8 cellular contexts compared by ENCODE assay signal in the genomic region with DNA sequence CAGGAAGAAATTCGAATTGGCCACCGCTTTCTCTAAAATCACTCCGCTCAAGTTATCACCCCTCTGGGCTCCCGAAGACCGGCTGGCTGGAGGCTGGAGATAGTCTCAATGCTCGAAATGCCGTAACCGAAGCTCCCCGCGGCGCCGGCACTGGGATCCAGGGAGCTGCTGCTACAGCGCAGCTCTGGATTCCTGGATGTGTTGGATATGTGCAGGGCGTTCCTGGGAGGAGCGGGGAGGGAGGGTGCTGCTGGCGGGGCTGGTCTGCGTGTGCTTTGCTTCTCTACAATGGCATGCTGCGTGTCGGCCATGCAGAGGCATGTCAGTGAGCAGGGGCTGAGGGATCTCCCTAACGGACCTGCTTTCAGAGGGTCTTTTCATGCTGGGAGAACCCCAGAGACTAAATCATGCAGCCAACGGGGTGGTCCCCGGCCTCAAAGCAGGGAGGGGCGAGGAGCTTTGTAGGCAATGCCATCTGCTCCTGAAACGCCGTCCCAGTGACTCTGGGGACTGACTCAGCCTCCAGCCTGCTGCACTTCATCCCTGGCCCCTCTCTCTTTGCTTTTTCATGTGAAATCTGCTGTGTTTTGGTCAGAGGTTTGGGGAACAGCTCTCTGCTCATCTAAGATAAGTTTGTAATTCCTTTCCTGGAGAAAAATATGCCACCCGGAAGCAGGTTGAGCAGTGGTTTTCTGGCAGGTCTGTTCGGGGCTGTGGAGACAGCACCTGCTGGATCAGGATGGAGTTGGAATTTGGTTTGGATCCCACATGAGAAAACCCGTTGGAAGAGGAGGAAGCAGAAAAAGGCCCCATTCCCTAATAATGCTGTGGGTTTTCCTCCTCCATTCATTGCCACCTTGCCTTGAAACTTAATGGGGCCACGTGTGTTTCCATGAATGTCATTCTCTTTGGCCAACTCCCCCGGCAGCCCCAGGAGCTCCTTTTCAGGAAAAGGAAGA.
DNase-seq lines count a peak whose midpoint lies in the region; ATAC-seq and TF ChIP-seq lines count a peak whose summit lies in the region.

No MANE protein-coding gene starts in this region.

- POLR2A ChIA-PET in activated CD4-positive, alpha-beta memory T cell treated with anti-CD3 and anti-CD28 coated beads for 36 hours (lab: Charles Lee) = interaction anchor here (0.7 to 6.6 kb wide), 14 partner anchors 7 to 77 kb away, joined by 3 to 47 read pairs (median 7); no protein-coding TSS in a partner anchor

- H3K27me3 ChIP-seq in Karpas-422 (ENCODE audit: low read length) = no peaks in the 10 kb centered on the region

- CTCF ChIA-PET in activated CD4-positive, alpha-beta memory T cell treated with anti-CD3 and anti-CD28 coated beads for 36 hours (lab: Charles Lee) = interaction anchor here (0.9 to 7.4 kb wide), 13 partner anchors 9 to 154 kb away, joined by 3 to 45 read pairs (median 5); no protein-coding TSS in a partner anchor

- H3K9ac ChIP-seq in Karpas-422 (ENCODE audit: low read length) = peak overlapping the region; percentile 98

- H3K4me3 Mint-ChIP-seq in activated CD4-positive, alpha-beta memory T cell treated with anti-CD3 and anti-CD28 coated beads for 36 hours = peak overlapping the region; percentile 91
- H3K4me3 Mint-ChIP-seq in nephron = peak overlapping the region; percentile 98 to 100 (median 99)

- no peaks in the 10 kb centered on the region for H3K27me3 Mint-ChIP-seq in activated CD4-positive, alpha-beta memory T cell treated with anti-CD3 and anti-CD28 coated beads for 36 hours
- H3K27me3 Mint-ChIP-seq in nephron (ENCODE audit: low read depth) = no peaks in the 10 kb centered on the region

- no peak for TF ChIP-seq CTCF in nephron (IDR thresholded peaks at IDR 0.05; ENCODE audit: unreplicated experiment in 3 of 3)

- peaks cover 37% of the 10 kb centered on the region for H3K4me1 Mint-ChIP-seq in activated CD4-positive, alpha-beta memory T cell treated with anti-CD3 and anti-CD28 coated beads for 36 hours (ENCODE audit: low read depth)
- H3K4me1 Mint-ChIP-seq in nephron = peaks cover 63% of the 10 kb centered on the region

- DNase-seq in D341Med (ENCODE audit: low spot score) (peak; percentile 93), Karpas-422 (peak; percentile 84), fibroblast of peridontal ligament (ENCODE audit: extremely low read depth) (peak; percentile 74)
- no peak for DNase-seq in activated CD4-positive, alpha-beta memory T cell treated with anti-CD3 and anti-CD28 coated beads for 36 hours

- no peak overlapping the region for H2AFZ ChIP-seq in Karpas-422 (ENCODE audit: low read length)

- H3K9me2 ChIP-seq in Karpas-422 (replicated peaks; ENCODE audit: insufficient read depth, low read length) = no peaks in the 10 kb centered on the region

- peaks cover 63% of the 10 kb centered on the region for H3K4me1 ChIP-seq in Karpas-422 (ENCODE audit: low read length)

- H3K79me2 ChIP-seq in Karpas-422 (ENCODE audit: low read length) = peaks cover 80% of the 10 kb centered on the region

- intact Hi-C loops in activated CD4-positive, alpha-beta memory T cell treated with anti-CD3 and anti-CD28 coated beads for 36 hours (cut with micrococcal nuclease) = loop anchor here (1.0 to 10.0 kb wide), 2 partner anchors 8 to 433 kb away; no protein-coding TSS in a partner anchor

- H4K20me1 ChIP-seq in Karpas-422 (ENCODE audit: insufficient read depth, low read depth, low read length) = no peaks in the 10 kb centered on the region

- peak overlapping the region; percentile 97 for H3K27ac ChIP-seq in Karpas-422 (ENCODE audit: low read length)

- H3K9me3 Mint-ChIP-seq in activated CD4-positive, alpha-beta memory T cell treated with anti-CD3 and anti-CD28 coated beads for 36 hours = no peaks in the 10 kb centered on the region
- H3K9me3 Mint-ChIP-seq in nephron = no peaks in the 10 kb centered on the region

- peak overlapping the region; percentile 93 for H3K4me2 ChIP-seq in Karpas-422 (ENCODE audit: low read depth, low read length, poor library complexity, severe bottlenecking)

- no peaks in the 10 kb centered on the region for H3K36me3 ChIP-seq in Karpas-422 (ENCODE audit: insufficient read depth, low read length)

- no peaks in the 10 kb centered on the region for H3K9me3 ChIP-seq in Karpas-422 (ENCODE audit: low read length)

- ATAC-seq in HG03460 (IDR thresholded peaks at IDR 0.05; ENCODE audit: unreplicated experiment) = no peak
- no peak for ATAC-seq in GM19455 (IDR thresholded peaks at IDR 0.05; ENCODE audit: unreplicated experiment)
- no peak for ATAC-seq in HG03378 (IDR thresholded peaks at IDR 0.05; ENCODE audit: unreplicated experiment)

- H3K36me3 Mint-ChIP-seq in activated CD4-positive, alpha-beta memory T cell treated with anti-CD3 and anti-CD28 coated beads for 36 hours = peaks cover 46% of the 10 kb centered on the region
- peaks cover 8% of the 10 kb centered on the region for H3K36me3 Mint-ChIP-seq in nephron (ENCODE audit: low read depth)

- H3K4me3 ChIP-seq in Karpas-422 (ENCODE audit: low read length) = peak overlapping the region; percentile 87

- peak overlapping the region; percentile 100 for H3K27ac Mint-ChIP-seq in activated CD4-positive, alpha-beta memory T cell treated with anti-CD3 and anti-CD28 coated beads for 36 hours
- peak overlapping the region; percentile 94 to 100 (median 100) for H3K27ac Mint-ChIP-seq in nephron
